1 cellular context compared by ENCODE assay signal in genomic region chr6:13924146-13924948, GRCh38.
TF ChIP-seq lines count a peak whose summit lies in the region.

No MANE protein-coding gene starts in this region.

TF ChIP-seq in HepG2, 621 proteins besides CTCF, POLR2A, EP300 and RAD21 (continued from another document and continues in another):
- TF ChIP-seq KDM3A (CRISPR knock-in tag; IDR thresholded peaks at IDR 0.05; ENCODE audit: low read depth): no peak
- TF ChIP-seq NR1H2 (CRISPR knock-in tag; IDR thresholded peaks at IDR 0.05; ENCODE audit: borderline replicate concordance, low read depth): no peak
- no peak for TF ChIP-seq ZNF414 (CRISPR knock-in tag; IDR thresholded peaks at IDR 0.05)
- TF ChIP-seq CBX2 (IDR thresholded peaks at IDR 0.05; ENCODE audit: low read depth, low read length): no peak
- TF ChIP-seq CBX2 (CRISPR knock-in tag; IDR thresholded peaks at IDR 0.05; ENCODE audit: low read depth): 0 out of 2 replicates have a peak, but pooled peaks have one; percentile 37
- TF ChIP-seq TEAD3 (CRISPR knock-in tag; optimal IDR thresholded peaks at IDR 0.05; ENCODE audit: borderline replicate concordance): no peak
- peak; percentile 36; the same call in 1 of the 2 replicates for TF ChIP-seq HIVEP1 (CRISPR knock-in tag; IDR thresholded peaks at IDR 0.05)
- TF ChIP-seq ZNF333 (CRISPR knock-in tag; IDR thresholded peaks at IDR 0.05; ENCODE audit: borderline replicate concordance): 0 out of 2 replicates have a peak, but pooled peaks have one; percentile 67
- TF ChIP-seq EZH2 (conservative IDR thresholded peaks at IDR 0.05; ENCODE audit: low read depth, low read length): peak; percentile 87
- TF ChIP-seq ZNF570 (CRISPR knock-in tag; IDR thresholded peaks at IDR 0.05; ENCODE audit: borderline replicate concordance): no peak
- no peak for TF ChIP-seq ZNF567 (CRISPR knock-in tag; IDR thresholded peaks at IDR 0.05; ENCODE audit: borderline replicate concordance)
- TF ChIP-seq HMGA1 (CRISPR knock-in tag; conservative IDR thresholded peaks at IDR 0.05): no peak
- TF ChIP-seq ZFYVE20 (CRISPR knock-in tag; IDR thresholded peaks at IDR 0.05; ENCODE audit: borderline replicate concordance, low read depth): 0 out of 2 replicates have a peak, but pooled peaks have one; percentile 31
- TF ChIP-seq YEATS4 (CRISPR knock-in tag; IDR thresholded peaks at IDR 0.05; ENCODE audit: borderline replicate concordance): no peak
- no peak for TF ChIP-seq ATF7-NPFF (CRISPR knock-in tag; IDR thresholded peaks at IDR 0.05; ENCODE audit: low read depth)
- TF ChIP-seq TRIM24 (CRISPR knock-in tag; IDR thresholded peaks at IDR 0.05): no peak
- 0 out of 2 replicates have a peak, but pooled peaks have one; percentile 5 for TF ChIP-seq PATZ1 (CRISPR knock-in tag; IDR thresholded peaks at IDR 0.05)
- no peak for TF ChIP-seq NR2F1 (CRISPR knock-in tag; IDR thresholded peaks at IDR 0.05)
- TF ChIP-seq ZNF263 (CRISPR knock-in tag; IDR thresholded peaks at IDR 0.05): peak; percentile 21; the same call in 1 of the 2 replicates
- TF ChIP-seq ZNF576 (CRISPR knock-in tag; IDR thresholded peaks at IDR 0.05): peak; percentile 39; the same call in 1 of the 2 replicates
- TF ChIP-seq GTF2F1 (IDR thresholded peaks at IDR 0.05; ENCODE audit: low read length): no peak
- no peak for TF ChIP-seq NCOR1 (IDR thresholded peaks at IDR 0.05; ENCODE audit: borderline replicate concordance, low read length)
- peak; percentile 32; the same call in 1 of the 2 replicates for TF ChIP-seq RFX1 (IDR thresholded peaks at IDR 0.05)
- no peak for TF ChIP-seq ZBTB34 (CRISPR knock-in tag; IDR thresholded peaks at IDR 0.05)
- TF ChIP-seq CEBPG (CRISPR knock-in tag; IDR thresholded peaks at IDR 0.05): peak; percentile 12; the same call in 1 of the 2 replicates
- no peak for TF ChIP-seq ZNF83 (CRISPR knock-in tag; IDR thresholded peaks at IDR 0.05; ENCODE audit: borderline replicate concordance)
- no peak for TF ChIP-seq MIER2 (CRISPR knock-in tag; IDR thresholded peaks at IDR 0.05)
- no peak for TF ChIP-seq PAX8 (CRISPR knock-in tag; IDR thresholded peaks at IDR 0.05; ENCODE audit: borderline replicate concordance)
- peak; percentile 15; the same call in 1 of the 2 replicates for TF ChIP-seq RFX3 (CRISPR knock-in tag; IDR thresholded peaks at IDR 0.05)
- TF ChIP-seq ZNF687 (CRISPR knock-in tag; IDR thresholded peaks at IDR 0.05): peak; percentile 30; the same call in 1 of the 2 replicates
- TF ChIP-seq ZNF530 (CRISPR knock-in tag; IDR thresholded peaks at IDR 0.05; ENCODE audit: low read depth): no peak
- TF ChIP-seq MYPOP (CRISPR knock-in tag; IDR thresholded peaks at IDR 0.05): 0 out of 2 replicates have a peak, but pooled peaks have one; percentile 25
- TF ChIP-seq FOXK1 (CRISPR knock-in tag; IDR thresholded peaks at IDR 0.05; ENCODE audit: borderline replicate concordance, low read depth): no peak
- TF ChIP-seq ZSCAN22 (CRISPR knock-in tag; IDR thresholded peaks at IDR 0.05): no peak
- no peak for TF ChIP-seq ATM (IDR thresholded peaks at IDR 0.05; ENCODE audit: borderline replicate concordance)
- no peak for TF ChIP-seq ZBTB40 (IDR thresholded peaks at IDR 0.05)
- TF ChIP-seq ZBTB40 (CRISPR knock-in tag; IDR thresholded peaks at IDR 0.05): no peak
- no peak for TF ChIP-seq ZBTB39 (CRISPR knock-in tag; IDR thresholded peaks at IDR 0.05)
- TF ChIP-seq KDM2A (CRISPR knock-in tag; IDR thresholded peaks at IDR 0.05; ENCODE audit: borderline replicate concordance, low read depth): no peak
